ENCODE assay signal across 8 cellular contexts in the genomic region with DNA sequence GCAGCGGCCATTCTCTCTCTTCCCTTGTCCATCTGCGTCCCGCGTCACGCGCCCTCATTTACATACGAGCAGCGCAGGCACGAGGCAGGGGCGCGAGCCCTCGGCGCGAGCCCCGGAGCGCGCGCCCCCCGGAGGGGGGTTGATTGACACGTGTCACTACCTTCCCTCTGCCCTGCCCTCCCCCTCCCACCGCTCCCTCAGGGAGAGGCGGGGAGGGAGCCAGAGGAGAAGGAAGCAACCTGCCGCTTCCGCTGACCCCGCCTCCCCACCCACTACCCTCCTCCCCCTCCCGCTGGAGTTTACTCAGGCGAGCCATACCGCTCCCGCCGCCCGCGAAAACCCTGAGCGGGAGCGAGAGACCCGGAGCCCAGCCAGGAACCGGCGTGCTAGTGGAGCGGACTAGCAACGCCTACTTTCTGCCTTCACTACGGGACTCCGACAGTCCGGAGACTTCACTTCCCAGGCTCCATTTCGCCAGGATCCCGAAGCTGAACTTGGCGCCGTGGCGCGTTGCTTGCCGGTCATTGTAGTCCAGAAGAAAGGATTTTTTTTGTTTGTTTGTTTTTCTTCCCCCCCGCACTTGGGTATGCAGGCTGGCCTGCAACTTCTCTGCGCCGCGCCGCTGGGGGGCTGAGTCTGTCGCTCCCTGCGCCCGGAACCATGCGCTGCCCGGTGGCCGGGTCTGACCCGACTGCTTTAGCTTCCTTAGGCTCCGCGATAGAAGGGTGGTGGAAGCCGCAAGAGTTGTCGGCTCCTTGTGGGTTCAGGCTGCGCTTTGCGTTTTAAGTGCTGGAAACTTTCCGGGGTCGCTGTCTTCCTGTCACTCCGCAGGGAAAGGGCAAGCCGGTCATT. TPM values are rescaled to one million over a fixed set of nuclear protein-coding genes. Genes with fewer than 3 reads are reported as not detected.
DNase-seq lines count a peak whose midpoint lies in the region; ATAC-seq and TF ChIP-seq lines count a peak whose summit lies in the region.

LCORL (minus strand) TSS at position 36 of the 852 bp plus-strand sequence; CDS start at position 32, 4 bp downstream.

- H3K4me3 ChIP-seq in spleen = peak within 1 kb of the TSS; percentile 71 to 97 (median 90)

- intact Hi-C loops in activated B cell treated with CpG ODN at 0.5 μM for 24 hours (cut with micrococcal nuclease) (loop anchor here (1.0 to 5.0 kb wide), 8 partner anchors 35 to 1795 kb away; partner anchors contain the start of genes DCAF16, LAP3, MED28 and NCAPG), spleen (cut with DNase I; ENCODE audit: low total_unique reads) (loop anchor here (10.0 kb wide), 1 partner anchor 207 kb away; the partner anchor contains the start of genes DCAF16 and NCAPG)

- H3K27ac Mint-ChIP-seq in activated B cell treated with CpG ODN at 0.5 μM for 24 hours = peak within 1 kb of the TSS; percentile 92

- peaks cover 19% of the 10 kb centered on the region for H3K4me1 Mint-ChIP-seq in activated B cell treated with CpG ODN at 0.5 μM for 24 hours

- CTCF ChIA-PET in activated B cell treated with CpG ODN at 0.5 μM for 24 hours (lab: Charles Lee) = no interaction called here

- peaks cover 0 to 46% (median 24%) of the 10 kb centered on the region in 6 donors for H3K4me1 ChIP-seq in spleen

- WGBS in spleen, 5 donors = 0 to 1% (median 0%) methylated on average over 56 to 71 of the region's 71 CpGs

- POLR2A ChIA-PET in activated B cell treated with CpG ODN at 0.5 μM for 24 hours (lab: Charles Lee) = interaction anchor here (0.7 to 1.0 kb wide), 4 partner anchors 11 to 444 kb away, joined by 3 to 5 read pairs (median 3); partner anchors contain the start of genes DCAF16, LAP3 and NCAPG

- H3K27me3 ChIP-seq in spleen (replicated peaks in 1 of 7) = no peaks in the 10 kb centered on the region

- TF ChIP-seq CTCF in activated B cell treated with CpG ODN at 0.5 μM for 24 hours (IDR thresholded peaks at IDR 0.05) = no peak
- TF ChIP-seq CTCF in spleen (IDR thresholded peaks at IDR 0.05 in 8 of 11, conservative IDR thresholded peaks at IDR 0.05 in 3 of 11) = peak in 8 of 11 experiments; percentile 18 to 44 (median 37)

- H3K4me3 Mint-ChIP-seq in activated B cell treated with CpG ODN at 0.5 μM for 24 hours = peak within 1 kb of the TSS; percentile 97

- H3K9me3 ChIP-seq in spleen = no peaks in the 10 kb centered on the region

- H3K27me3 Mint-ChIP-seq in activated B cell treated with CpG ODN at 0.5 μM for 24 hours = no peaks in the 10 kb centered on the region

- DNase-seq in AG08395 (ENCODE audit: low spot score) (peak; percentile 90), NCI-H2227 treated with DMSO at 0.1 percent for 48 hours (lab: John Stamatoyannopoulos, UW) (peak; percentile 95), activated B cell treated with CpG ODN at 0.5 μM for 24 hours (peak; percentile 91), inferior parietal cortex (ENCODE audit: extremely low spot score) (peak; percentile 94), spleen (peak; percentile 99)
- DNase-seq in central memory CD4-positive, alpha-beta T cell = peak; percentile 85

- no peak for TF ChIP-seq POLR2A in spleen (IDR thresholded peaks at IDR 0.05)

- H3K9me3 Mint-ChIP-seq in activated B cell treated with CpG ODN at 0.5 μM for 24 hours = no peaks in the 10 kb centered on the region

- ATAC-seq in GM18873 (IDR thresholded peaks at IDR 0.05; ENCODE audit: low FRiP score, unreplicated experiment) = peak; percentile 79
- peak; percentile 75 for ATAC-seq in HG03159 (IDR thresholded peaks at IDR 0.05; ENCODE audit: unreplicated experiment)
- peak; percentile 81 for ATAC-seq in activated B cell treated with CpG ODN at 0.5 μM for 24 hours (ENCODE audit: low read depth)

- peaks cover 9% of the 10 kb centered on the region for H3K36me3 Mint-ChIP-seq in activated B cell treated with CpG ODN at 0.5 μM for 24 hours (ENCODE audit: low read depth)

- peak within 1 kb of the TSS; percentile 71 to 96 (median 94) for H3K27ac ChIP-seq in spleen

- no peaks in the 10 kb centered on the region for H3K36me3 ChIP-seq in spleen

RNA-seq across cellular contexts. Expression of gene LCORL, which starts in this region (rescaled TPM):
- total RNA-seq in activated B cell treated with CpG ODN at 0.5 μM for 24 hours (11.9 and 12.6 TPM in 2 replicates), spleen (10 to 100 TPM; 19.3 to 48.7 (median 25.7) TPM)
- 1 to 10 TPM; 1.8 to 3.3 (median 2.6) TPM for polyA plus RNA-seq in spleen

Comparison
In these comparisons a context has a peak if more than half of its experiments do, and no peak if none do; other contexts are left out.
1. Peak in every context shown above with its lines: DNase-seq, ATAC-seq, H3K4me3 ChIP-seq and H3K27ac ChIP-seq.